In genomic region chr10:23241779-23242178, GRCh38 we compare ENCODE assay signal across 6 cellular contexts. TPM values are rescaled to one million over a fixed set of nuclear protein-coding genes. Genes with fewer than 3 reads are reported as not detected.
"Had no signal": no experiment of that assay in that cellular context is flagged by ENCODE, and none has a peak within 500 bp of the region (broad histone marks: within the 10 kb centered on the region; RNA-seq: fewer than 3 reads in every experiment).

No MANE protein-coding gene starts in this region.

RNA-seq across cellular contexts. Expression of gene PTF1A, which starts 49.7 kb away (rescaled TPM):
- total RNA-seq: GM23248, GM23338, H1, H4, H9, HFFc6 had no signal
- polyA plus RNA-seq: GM23248, GM23338, H1 had no signal
